In genomic region chr7:35004531-35005096, GRCh38 we compare ENCODE assay signal across 14 cellular contexts. TPM values are rescaled to one million over a fixed set of nuclear protein-coding genes. Genes with fewer than 3 reads are reported as not detected.
DNase-seq lines count a peak whose midpoint lies in the region; ATAC-seq, FAIRE-seq and TF ChIP-seq lines count a peak whose summit lies in the region.
"Had no signal": no experiment of that assay in that cellular context is flagged by ENCODE, and none has a peak within 500 bp of the region (broad histone marks: within the 10 kb centered on the region; RNA-seq: fewer than 3 reads in every experiment).

No MANE protein-coding gene starts in this region.

- H3K27me3 ChIP-seq in H1 (replicated peaks in 1 of 4; ENCODE audit: control insufficient read depth in 3 of 4, extremely low read depth in 1 of 4, insufficient read depth in 3 of 4, low read length in 3 of 4), result no peaks in the 10 kb centered on the region
- H3K27me3 ChIP-seq in neural progenitor cell, result no peaks in the 10 kb centered on the region
- no peaks in the 10 kb centered on the region for H3K27me3 ChIP-seq in ovary

- H3K4me3 Mint-ChIP-seq in neural progenitor cell, result no peak overlapping the region
- H3K4me3 Mint-ChIP-seq: naive B cell; stimulated activated naive CD8-positive, alpha-beta T cell treated with anti-CD3 and anti-CD28 coated beads, Interleukin-15, amount 100 ng/mL, for 72 hours had no signal

- CTCF ChIA-PET in H1 (lab: Charles Lee; ENCODE audit: partially characterized antibody), result interaction anchor here (0.7 kb wide), 1 partner anchor 165 kb away, joined by 3 read pairs; no protein-coding TSS in a partner anchor

- intact Hi-C loops in ovary (cut with DNase I), result no loop called here

- POLR2A ChIA-PET in H1 (lab: Charles Lee; ENCODE audit: partially characterized antibody), result no interaction called here

- TF ChIP-seq RAD21 in H1 (IDR thresholded peaks at IDR 0.05 in 1 of 2, conservative IDR thresholded peaks at IDR 0.05 in 1 of 2; ENCODE audit: low read depth in 2 of 2, low read length in 2 of 2), result no peak

- H3K27ac Mint-ChIP-seq in neural progenitor cell, result no peak overlapping the region

- H4K20me1 ChIP-seq in H1 (replicated peaks in 1 of 2; ENCODE audit: control insufficient read depth in 1 of 2, insufficient read depth in 2 of 2, low read length in 2 of 2), result no peaks in the 10 kb centered on the region
- no peaks in the 10 kb centered on the region for H4K20me1 ChIP-seq in neural progenitor cell (ENCODE audit: low read depth)

- H4K5ac ChIP-seq in H1 (ENCODE audit: insufficient read length, low read depth, low read length), result no peak overlapping the region

- no peaks in the 10 kb centered on the region for H3K79me1 ChIP-seq in H1 (ENCODE audit: low read depth, low read length)

- H3K9me3 Mint-ChIP-seq in neural progenitor cell, result peaks cover 5% of the 10 kb centered on the region
- H3K9me3 Mint-ChIP-seq: stimulated activated naive CD8-positive, alpha-beta T cell treated with anti-CD3 and anti-CD28 coated beads, Interleukin-15, amount 100 ng/mL, for 72 hours had no signal

- no peak overlapping the region for H2BK120ac ChIP-seq in H1 (replicated peaks; ENCODE audit: low read depth, low read length)

- no peak for FAIRE-seq in H1 (lab: Jason Lieb, UNC)

- H3K79me2 ChIP-seq in H1 (ENCODE audit: control insufficient read depth in 1 of 2, insufficient read depth in 2 of 2, low read length in 2 of 2), result peaks cover 0 to 2% of the 10 kb centered on the region in 2 experiments; a peak in 1 of 4 replicates
- H3K79me2 ChIP-seq in neural progenitor cell (ENCODE audit: low read depth), result no peaks in the 10 kb centered on the region

- no peak overlapping the region for H3K18ac ChIP-seq in H1 (ENCODE audit: extremely low read depth, low read length)

- H3K4ac ChIP-seq in H1 (replicated peaks; ENCODE audit: insufficient read length, low read depth, low read length), result no peak overlapping the region

- no peak overlapping the region for H2AK5ac ChIP-seq in H1 (ENCODE audit: low read depth, low read length)

- H3K23me2 ChIP-seq in H1 (ENCODE audit: low read depth, low read length), result no peaks in the 10 kb centered on the region

- TF ChIP-seq EP300 in H1 (IDR thresholded peaks at IDR 0.05; ENCODE audit: borderline replicate concordance in 1 of 2, low read depth in 2 of 2, low read length in 2 of 2) (no peak), ovary (IDR thresholded peaks at IDR 0.05) (no peak)

- H3K9ac ChIP-seq in H1 (replicated peaks in 1 of 4; ENCODE audit: extremely low read depth in 1 of 4, low read depth in 3 of 4, low read length in 3 of 4) (no peak overlapping the region), neural progenitor cell (no peak overlapping the region)

- H3K27ac ChIP-seq in H1 (ENCODE audit: low read depth, low read length), result no peak overlapping the region
- H3K27ac ChIP-seq in neural progenitor cell, result peak overlapping the region; percentile 63
- H3K27ac ChIP-seq in ovary, result no peak overlapping the region

- H2BK20ac ChIP-seq in H1 (ENCODE audit: low read length), result no peak overlapping the region

- H3K4me3 ChIP-seq in H1 (ENCODE audit: extremely low read depth in 1 of 4, insufficient read depth in 2 of 4, low read depth in 3 of 4, low read length in 4 of 4) (no peak overlapping the region), neural progenitor cell (no peak overlapping the region), ovary (no peak overlapping the region)
- H3K4me3 ChIP-seq: HAP-1 had no signal

- no peak overlapping the region for H3K14ac ChIP-seq in H1 (ENCODE audit: insufficient read length)

- H3K56ac ChIP-seq in H1 (replicated peaks; ENCODE audit: insufficient read length, low read depth, low read length), result no peak overlapping the region

- H3K36me3 ChIP-seq in H1 (ENCODE audit: control insufficient read depth in 2 of 4, insufficient read depth in 4 of 4, low read length in 3 of 4), result no peaks in the 10 kb centered on the region
- no peaks in the 10 kb centered on the region for H3K36me3 ChIP-seq in neural progenitor cell
- H3K36me3 ChIP-seq in ovary, result no peaks in the 10 kb centered on the region
- H3K36me3 ChIP-seq: HAP-1 had no signal

- H3K4me1 ChIP-seq in H1 (replicated peaks in 1 of 4; ENCODE audit: control insufficient read depth in 3 of 4, insufficient read depth in 4 of 4, low read length in 3 of 4) (peaks cover 0 to 6% (median 1%) of the 10 kb centered on the region in 4 experiments; a peak in 2 of 7 replicates), neural progenitor cell (peaks cover 14% of the 10 kb centered on the region), ovary (ENCODE audit: insufficient read depth) (no peaks in the 10 kb centered on the region)
- H3K4me1 ChIP-seq: HAP-1 had no signal

- H3K4me2 ChIP-seq in H1 (ENCODE audit: insufficient read depth in 1 of 2, low read depth in 2 of 2, low read length in 2 of 2) (no peak overlapping the region), neural progenitor cell (no peak overlapping the region)

- H2BK15ac ChIP-seq in H1 (ENCODE audit: low read length), result no peak overlapping the region

- H3K23ac ChIP-seq in H1 (ENCODE audit: insufficient read length), result no peak overlapping the region

- H3K9me3 ChIP-seq in H1 (ENCODE audit: insufficient read depth in 2 of 2, low read depth in 1 of 2, low read length in 1 of 2) (no peaks in the 10 kb centered on the region), neural progenitor cell (ENCODE audit: low read depth) (no peaks in the 10 kb centered on the region), ovary (no peaks in the 10 kb centered on the region)
- H3K9me3 ChIP-seq: HAP-1 had no signal

- H3K4me1 Mint-ChIP-seq in neural progenitor cell, result peaks cover 35% of the 10 kb centered on the region
- H3K4me1 Mint-ChIP-seq: stimulated activated naive CD8-positive, alpha-beta T cell treated with anti-CD3 and anti-CD28 coated beads, Interleukin-15, amount 100 ng/mL, for 72 hours had no signal

- no peak overlapping the region for H2BK12ac ChIP-seq in H1 (ENCODE audit: low read depth, low read length)

- no peak for TF ChIP-seq CTCF in H1 (IDR thresholded peaks at IDR 0.05; ENCODE audit: control extremely low read depth in 1 of 3, insufficient read depth in 1 of 3, low read depth in 1 of 3, low read length in 3 of 3)
- TF ChIP-seq CTCF in neural progenitor cell (IDR thresholded peaks at IDR 0.05), result no peak
- TF ChIP-seq CTCF in ovary (IDR thresholded peaks at IDR 0.05), result no peak

- peaks cover 27% of the 10 kb centered on the region for H3K36me3 Mint-ChIP-seq in neural progenitor cell

- H4K8ac ChIP-seq in H1 (ENCODE audit: extremely low read depth, insufficient read depth, low read length), result no peak overlapping the region

- H3K27me3 Mint-ChIP-seq in neural progenitor cell (ENCODE audit: insufficient read depth, low read depth), result no peaks in the 10 kb centered on the region
- H3K27me3 Mint-ChIP-seq: naive B cell; stimulated activated naive CD8-positive, alpha-beta T cell treated with anti-CD3 and anti-CD28 coated beads, Interleukin-15, amount 100 ng/mL, for 72 hours had no signal

- H2AFZ ChIP-seq in H1 (ENCODE audit: low read length) (no peak overlapping the region), neural progenitor cell (replicated peaks) (no peak overlapping the region)

- no peak overlapping the region for H4K91ac ChIP-seq in H1 (replicated peaks; ENCODE audit: insufficient read length, low read length)

- H3F3A ChIP-seq in neural progenitor cell (ENCODE audit: low read depth), result no peaks in the 10 kb centered on the region

- TF ChIP-seq POLR2A in H1 (IDR thresholded peaks at IDR 0.05; ENCODE audit: control extremely low read depth in 1 of 2, low read depth in 2 of 2, low read length in 2 of 2) (no peak), ovary (IDR thresholded peaks at IDR 0.05) (no peak)

- whole genome bisulfite sequencing in H1 (ENCODE audit: extremely low coverage in 1 of 2, insufficient coverage in 1 of 2, insufficient read length in 1 of 2, insufficient replicate concordance in 2 of 2, low coverage in 1 of 2, low lambda C conversion rate in 2 of 2, missing lambda C conversion rate in 1 of 2), 2 experiments, result 88% methylated on average over 1 of the region's 1 CpG; no CpG with 5 or more reads in 1 of the 2 experiments
- WGBS in ovary, 3 donors, result 93 to 100% (median 95%) methylated on average over 1 of the region's 1 CpG

- ATAC-seq in GM21717 (IDR thresholded peaks at IDR 0.05; ENCODE audit: unreplicated experiment), result no peak
- no peak for ATAC-seq in GM19023 (IDR thresholded peaks at IDR 0.05; ENCODE audit: unreplicated experiment)
- ATAC-seq in HG02970 (IDR thresholded peaks at IDR 0.05; ENCODE audit: low FRiP score, unreplicated experiment), result no peak
- ATAC-seq: stimulated activated naive CD8-positive, alpha-beta T cell treated with anti-CD3 and anti-CD28 coated beads, Interleukin-15, amount 100 ng/mL, for 72 hours had no signal

- peak; percentile 54 for DNase-seq in ELR (ENCODE audit: low read depth)
- DNase-seq in NCI-H446 treated with DMSO at 0.1 percent for 48 hours (lab: John Stamatoyannopoulos, UW), result peak; percentile 6
- no peak for DNase-seq in H1 (ENCODE audit: low read depth in 1 of 2, low spot score in 2 of 2)
- peak; percentile 33 for DNase-seq in neural progenitor cell (ENCODE audit: low spot score)
- DNase-seq in ovary, result no peak
- DNase-seq: activated CD8-positive, alpha-beta memory T cell treated with anti-CD3 and anti-CD28 coated beads, Interleukin-2, amount 50 U/mL, for 4 hours; central memory CD4-positive, alpha-beta T cell; naive B cell; stimulated activated naive CD8-positive, alpha-beta T cell treated with anti-CD3 and anti-CD28 coated beads, Interleukin-15, amount 100 ng/mL, for 72 hours; T-helper 2 cell had no signal

- H2BK5ac ChIP-seq in H1 (ENCODE audit: low read depth, low read length), result no peak overlapping the region

TF ChIP-seq in H1, 55 proteins besides CTCF, POLR2A, EP300 and RAD21 (continues in another document):
- peak; percentile 80 for TF ChIP-seq JUND (IDR thresholded peaks at IDR 0.05; ENCODE audit: low read length)

RNA-seq across cellular contexts. Expression of gene DPY19L1, which starts 32.7 kb away (rescaled TPM):
- 18.3 and 23.3 TPM in 2 replicates for total RNA-seq in H1 (2021; fragmentation: NEBNext Ultra II Directional; extraction: Animal tissue kit (Norgen Biotek cat#: 25700))
- polyA plus RNA-seq in H1 (2011; rRNA removed) (7.6 and 14.1 TPM in 2 replicates), ovary (10 to 100 TPM in 1 of 2 donors, 1 to 10 TPM in 1; 8.1 to 20.0 TPM)
- polyA plus RNA-seq in H1 (2011; cell fraction: cytosol; rRNA removed), result 12.0 TPM
- 5.0 TPM for polyA plus RNA-seq in H1 (2011; cell fraction: nucleus; rRNA removed)
- polyA plus RNA-seq in H1 (2012, experiment 1 of 2), result 9.7 to 22.5 TPM (median 11.1 TPM) in 4 replicates
- polyA plus RNA-seq in H1 (2012, experiment 2 of 2), result 2.2 TPM
- polyA plus RNA-seq in H1 (2013, experiment 1 of 2), result 14.1 TPM
- 15.0 TPM for polyA plus RNA-seq in H1 (2013, experiment 2 of 2)
- 12.2 and 25.2 TPM in 2 replicates for polyA minus RNA-seq in H1 (2011; rRNA and poly(A)+ RNA removed)
- 9.2 TPM for polyA minus RNA-seq in H1 (2011; cell fraction: cytosol; rRNA and poly(A)+ RNA removed)
- polyA minus RNA-seq in H1 (2011; cell fraction: nucleus; rRNA and poly(A)+ RNA removed), result 13.2 TPM
- total RNA-seq in neural progenitor cell (ENCODE audit: low replicate concordance) (30.9 and 48.2 TPM in 2 replicates), ovary (10 to 100 TPM; 10.5 to 32.7 (median 17.8) TPM)

Comparison
In these comparisons a context has a peak if more than half of its experiments do, and no peak if none do; other contexts are left out.
1. DNase-seq: peak in ELR (single experiment), NCI-H446 treated with DMSO at 0.1 percent for 48 hours (single experiment) and neural progenitor cell (single experiment); none in H1 (0 of 2) and ovary (0 of 5).